ENCODE assay signal across 24 cellular contexts in the genomic region with DNA sequence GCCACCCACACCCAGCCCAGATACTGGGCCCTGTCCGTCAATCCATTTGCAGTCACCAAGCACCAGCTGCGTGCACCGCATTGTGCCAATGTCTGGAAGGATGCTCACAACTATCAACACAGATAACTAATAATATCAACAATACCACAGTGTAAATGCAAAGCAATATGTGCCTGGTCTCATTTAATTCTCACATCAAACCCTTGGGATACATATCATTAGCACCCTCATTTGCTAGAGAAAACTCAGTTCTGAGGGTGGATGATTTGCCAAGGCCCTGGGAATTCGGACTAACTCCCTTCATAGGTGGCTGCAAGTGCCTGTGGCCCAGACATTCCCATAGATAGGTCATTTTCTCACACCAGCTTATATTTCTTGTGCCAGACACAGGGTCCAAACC. TPM values are rescaled to one million over a fixed set of nuclear protein-coding genes. Genes with fewer than 3 reads are reported as not detected.
"Had no signal": no experiment of that assay in that cellular context is flagged by ENCODE, and none has a peak within 500 bp of the region (broad histone marks: within the 10 kb centered on the region; RNA-seq: fewer than 3 reads in every experiment).

No MANE protein-coding gene starts in this region.

- H3K27ac ChIP-seq: KMS-11, SJCRH30 had no signal

- H3K36me3 Mint-ChIP-seq: IgD-negative memory B cell had no signal

- H3K4me3 ChIP-seq: K562, Peyer's patch, SJCRH30 had no signal

- H3K9ac ChIP-seq: KMS-11 had no signal

- H3K27ac Mint-ChIP-seq: IgD-negative memory B cell had no signal

- H3K27me3 ChIP-seq: Peyer's patch, SJCRH30 had no signal

- H3K4me1 Mint-ChIP-seq: IgD-negative memory B cell had no signal

- FAIRE-seq: HepG2, K562 had no signal

- H3K4me2 ChIP-seq: KMS-11 had no signal

- H3K36me3 ChIP-seq: Peyer's patch, SJCRH30 had no signal

- H3K4me3 Mint-ChIP-seq: IgD-negative memory B cell had no signal

- H3K9me3 Mint-ChIP-seq: IgD-negative memory B cell had no signal

- H3K9me3 ChIP-seq: Peyer's patch, SJCRH30 had no signal

- DNase-seq: Kasumi-1, MM.1S, NCI-H1092 treated with DMSO at 0.1 percent for 48 hours, NCI-H1436, NCI-H187, NCI-H2029, NCI-H2081 treated with DMSO at 0.1 percent for 48 hours, NCI-H2171, NCI-H226, NCI-H446, NCI-H510A, NCI-H524 treated with DMSO at 0.1 percent for 48 hours, NCI-H69, NCI-H774, Peyer's patch, SHP77 treated with DMSO at 0.1 percent for 48 hours, SJCRH30, T-helper 1 cell had no signal

- ATAC-seq: HepG2, K562, Right ventricle myocardium inferior, SK-N-SH treated with all-trans-retinoic acid at 6 μM for 48 hours had no signal

RNA-seq across cellular contexts. Expression of a gene that starts 14.5 kb away (rescaled TPM):
- total RNA-seq: HepG2 had no signal
